Comparison of ENCODE assay signal across 1 cellular context in genomic region chr16:15586716-15587115, GRCh38.
TF ChIP-seq lines count a peak whose summit lies in the region.

No MANE protein-coding gene starts in this region.

TF ChIP-seq in HepG2, 621 proteins besides CTCF, POLR2A, EP300 and RAD21:
- TF ChIP-seq HNRNPLL (IDR thresholded peaks at IDR 0.05; ENCODE audit: low read depth, low read length, poor library complexity, severe bottlenecking), result peak; percentile 2
- TF ChIP-seq ZNF24 (IDR thresholded peaks at IDR 0.05), result no peak
- TF ChIP-seq ZNF891 (CRISPR knock-in tag; IDR thresholded peaks at IDR 0.05), result 0 out of 2 replicates have a peak, but pooled peaks have one; percentile 12
